1 cellular context compared by ENCODE assay signal in genomic region chr9:82940386-82940785, GRCh38.
TF ChIP-seq lines count a peak whose summit lies in the region.

No MANE protein-coding gene starts in this region.

TF ChIP-seq in A549, 52 proteins besides CTCF, POLR2A, EP300 and RAD21 (continued from another document):
- TF ChIP-seq RFX5 (IDR thresholded peaks at IDR 0.05) (no peak), KDM5A (IDR thresholded peaks at IDR 0.05) (no peak), HDAC2 (IDR thresholded peaks at IDR 0.05) (no peak)
